In genomic region chr3:177565981-177566380, GRCh38 we compare ENCODE assay signal across 25 cellular contexts.
"Had no signal": no experiment of that assay in that cellular context is flagged by ENCODE, and none has a peak within 500 bp of the region (broad histone marks: within the 10 kb centered on the region; RNA-seq: fewer than 3 reads in every experiment).

No MANE protein-coding gene starts in this region.

- H3K27ac Mint-ChIP-seq: activated CD4-positive, alpha-beta memory T cell treated with anti-CD3 and anti-CD28 coated beads, Interleukin-2, amount 10 ng/mL, durations not matched to agents 7 days and 5 days; activated CD4-positive, alpha-beta T cell treated with anti-CD3 and anti-CD28 coated beads for 36 hours; activated naive CD4-positive, alpha-beta T cell treated with anti-CD3 and anti-CD28 coated beads, Interleukin-2, amount 10 ng/mL, durations not matched to agents 7 days and 5 days; activated naive CD8-positive, alpha-beta T cell treated with anti-CD3 and anti-CD28 coated beads for 36 hours; activated T-cell treated with anti-CD3 and anti-CD28 coated beads, Interleukin-2, amount 50 U/mL, for 72 hours; activated T-helper 2 cell treated with anti-CD3 and anti-CD28 coated beads, Interferon-gamma antibody, Interleukin-2, Interleukin-4, amounts not matched to agents 10 μg/mL and 5 μg/mL and 100 μg/mL, durations not matched to agents 14 hours and 24 hours and 36 hours had no signal

- H3K4me3 ChIP-seq: K562, PC-9 had no signal

- H3K4me3 Mint-ChIP-seq: activated CD4-positive, alpha-beta memory T cell treated with anti-CD3 and anti-CD28 coated beads, Interleukin-2, amount 10 ng/mL, durations not matched to agents 7 days and 5 days; activated CD4-positive, alpha-beta T cell treated with anti-CD3 and anti-CD28 coated beads for 36 hours; activated naive CD4-positive, alpha-beta T cell treated with anti-CD3 and anti-CD28 coated beads, Interleukin-2, amount 10 ng/mL, durations not matched to agents 7 days and 5 days; activated naive CD8-positive, alpha-beta T cell treated with anti-CD3 and anti-CD28 coated beads for 36 hours; activated T-cell treated with anti-CD3 and anti-CD28 coated beads, Interleukin-2, amount 50 U/mL, for 72 hours; central memory CD8-positive, alpha-beta T cell; T-helper 17 cell had no signal

- H3K27me3 Mint-ChIP-seq: activated CD4-positive, alpha-beta memory T cell treated with anti-CD3 and anti-CD28 coated beads, Interleukin-2, amount 10 ng/mL, durations not matched to agents 7 days and 5 days; activated CD4-positive, alpha-beta T cell treated with anti-CD3 and anti-CD28 coated beads for 36 hours; activated naive CD4-positive, alpha-beta T cell treated with anti-CD3 and anti-CD28 coated beads, Interleukin-2, amount 10 ng/mL, durations not matched to agents 7 days and 5 days; activated naive CD8-positive, alpha-beta T cell treated with anti-CD3 and anti-CD28 coated beads for 36 hours; central memory CD8-positive, alpha-beta T cell; T-helper 17 cell had no signal

- H3K36me3 ChIP-seq: WERI-Rb-1 had no signal

- H3K27ac ChIP-seq: PC-9, WERI-Rb-1 had no signal

- ATAC-seq: activated CD4-positive, alpha-beta T cell treated with anti-CD3 and anti-CD28 coated beads for 36 hours; activated T-cell treated with anti-CD3 and anti-CD28 coated beads, Interleukin-2, amount 50 U/mL, for 72 hours; K562; T-helper 17 cell had no signal

- H3K4me1 Mint-ChIP-seq: activated CD4-positive, alpha-beta memory T cell treated with anti-CD3 and anti-CD28 coated beads, Interleukin-2, amount 10 ng/mL, durations not matched to agents 7 days and 5 days; activated CD4-positive, alpha-beta T cell treated with anti-CD3 and anti-CD28 coated beads for 36 hours; activated naive CD4-positive, alpha-beta T cell treated with anti-CD3 and anti-CD28 coated beads, Interleukin-2, amount 10 ng/mL, durations not matched to agents 7 days and 5 days; activated naive CD8-positive, alpha-beta T cell treated with anti-CD3 and anti-CD28 coated beads for 36 hours had no signal

- H2AFZ ChIP-seq: PC-9 had no signal

- H3K9me3 Mint-ChIP-seq: activated CD4-positive, alpha-beta memory T cell treated with anti-CD3 and anti-CD28 coated beads, Interleukin-2, amount 10 ng/mL, durations not matched to agents 7 days and 5 days; activated naive CD4-positive, alpha-beta T cell treated with anti-CD3 and anti-CD28 coated beads, Interleukin-2, amount 10 ng/mL, durations not matched to agents 7 days and 5 days; activated naive CD8-positive, alpha-beta T cell treated with anti-CD3 and anti-CD28 coated beads for 36 hours; activated T-helper 2 cell treated with anti-CD3 and anti-CD28 coated beads, Interferon-gamma antibody, Interleukin-2, Interleukin-4, amounts not matched to agents 10 μg/mL and 5 μg/mL and 100 μg/mL, durations not matched to agents 14 hours and 24 hours and 36 hours; central memory CD8-positive, alpha-beta T cell had no signal

- H3K4me2 ChIP-seq: PC-9 had no signal

- H3K36me3 Mint-ChIP-seq: activated naive CD4-positive, alpha-beta T cell treated with anti-CD3 and anti-CD28 coated beads, Interleukin-2, amount 10 ng/mL, durations not matched to agents 7 days and 5 days; activated naive CD8-positive, alpha-beta T cell treated with anti-CD3 and anti-CD28 coated beads for 36 hours had no signal

- DNase-seq: activated CD4-positive, alpha-beta memory T cell treated with anti-CD3 and anti-CD28 coated beads, Interleukin-2, amount 10 ng/mL, durations not matched to agents 7 days and 5 days; activated CD4-positive, alpha-beta T cell treated with anti-CD3 and anti-CD28 coated beads for 36 hours; activated CD4-positive, alpha-beta T cell treated with anti-CD3 and anti-CD28 coated beads, Interleukin-2, amount 50 U/mL, for 1 hour; activated gamma-delta T cell treated with Interleukin-2 at 50 U/mL for 16 hours; activated naive CD4-positive, alpha-beta T cell treated with anti-CD3 and anti-CD28 coated beads, Interleukin-2, amount 10 ng/mL, durations not matched to agents 7 days and 5 days; activated naive CD8-positive, alpha-beta T cell treated with anti-CD3 and anti-CD28 coated beads for 36 hours; activated T-cell treated with anti-CD3 and anti-CD28 coated beads for 4 hours; activated T-cell treated with anti-CD3 and anti-CD28 coated beads, Interleukin-2, amount 50 U/mL, for 72 hours; anterior cingulate cortex; Karpas-422; NCI-H1105 treated with DMSO at 0.1 percent for 48 hours; NCI-H1436 treated with DMSO at 0.1 percent for 48 hours; NCI-H1930; NCI-H2171; NCI-H2227 treated with DMSO at 0.1 percent for 48 hours; NCI-H446 treated with DMSO at 0.1 percent for 48 hours; NCI-H524 treated with DMSO at 0.1 percent for 48 hours; PC-9; SIG-M5; T-helper 17 cell; T-helper 9 cell; WERI-Rb-1 had no signal
